In the genomic region with DNA sequence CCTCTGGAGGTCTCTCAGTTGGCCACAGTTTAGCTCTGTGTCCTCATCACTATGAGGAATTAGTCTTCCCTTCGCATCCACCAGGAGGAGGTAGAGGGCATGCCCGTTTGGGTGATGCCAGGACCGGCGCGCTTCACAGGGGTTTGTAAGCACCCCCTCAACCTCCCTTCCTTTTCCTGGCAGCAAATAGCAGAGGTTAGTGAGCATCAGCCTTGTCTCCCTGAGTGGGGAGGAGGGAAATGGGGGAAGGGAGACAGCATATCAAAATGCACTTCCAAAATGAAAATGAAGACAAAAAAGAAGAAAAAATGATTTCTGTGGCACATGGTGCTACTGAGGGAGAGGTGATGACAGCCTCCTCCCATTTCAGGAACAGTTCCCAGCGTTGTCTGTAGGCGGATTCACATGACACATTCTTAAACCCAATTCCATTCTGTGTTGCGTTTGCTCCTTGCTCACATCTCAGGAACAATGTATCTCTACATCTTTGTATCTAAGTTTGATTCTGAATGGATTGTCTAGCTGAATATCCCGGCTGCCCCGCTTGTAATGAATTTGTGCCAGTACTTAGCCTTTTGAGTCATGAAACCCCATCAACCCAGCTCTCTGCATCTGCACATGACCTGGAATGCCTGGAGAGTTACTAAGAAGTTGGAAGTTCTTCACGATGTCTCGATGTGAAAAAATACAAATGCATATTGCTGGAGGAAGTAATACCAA, we compare ENCODE assay signal across 8 cellular contexts. TPM values are rescaled to one million over a fixed set of nuclear protein-coding genes. Genes with fewer than 3 reads are reported as not detected.
A peak's percentile ranks its signal among the peaks of the same experiment; 100 is the strongest.
DNase-seq lines count a peak whose midpoint lies in the region; ATAC-seq and TF ChIP-seq lines count a peak whose summit lies in the region.

No MANE protein-coding gene starts in this region.

- H3K27me3 ChIP-seq in Panc1 (ENCODE audit: control insufficient read depth, insufficient read depth, low read length) (no peaks in the 10 kb centered on the region), subcutaneous abdominal adipose tissue (ENCODE audit: control insufficient read depth in 5 of 5, insufficient read depth in 4 of 5, low read length in 5 of 5) (no peaks in the 10 kb centered on the region)

- BruUV-seq in Panc1 (replicated peaks; lab: Mats Ljungman, UMichigan) = no TSS peak

- in situ Hi-C loops in Panc1 (cut with HindIII; ENCODE audit: low pct_unique_long_range_greater_than_20kb, low sequenced_read_pairs) = no loop called here

- ATAC-seq in Panc1 (peak; percentile 98), HG03469 (IDR thresholded peaks at IDR 0.05; ENCODE audit: unreplicated experiment) (no peak)

- H3K27ac ChIP-seq in Panc1 (ENCODE audit: low read length) (peak overlapping the region; percentile 2; the same call in 1 of the 2 replicates), subcutaneous abdominal adipose tissue (ENCODE audit: low read depth, low read length) (peak overlapping the region; percentile 26)

- H3K4me3 ChIP-seq in Panc1 (ENCODE audit: low read depth in 2 of 2, low read length in 2 of 2) (peak overlapping the region; percentile 19 to 57), fibroblast of mammary gland (ENCODE audit: control insufficient read depth, low read depth, low read length) (peak overlapping the region; percentile 50), subcutaneous abdominal adipose tissue (ENCODE audit: low read depth in 1 of 5, low read length in 5 of 5) (peak overlapping the region; percentile 35 to 59 (median 54))

- CTCF ChIA-PET in Panc1 (lab: Charles Lee) = interaction anchor here (0.5 to 1.6 kb wide), 19 partner anchors 8 to 208 kb away, joined by 3 to 13 read pairs (median 4); no protein-coding TSS in a partner anchor

- peak; percentile 66 for DNase-seq in COR-L47 (lab: John Stamatoyannopoulos, UW)
- DNase-seq in HT-29 (ENCODE audit: low spot score) = peak; percentile 76
- DNase-seq in Panc1 (ENCODE audit: low read depth, low spot score) = peak; percentile 68
- DNase-seq in activated T-helper 1 cell treated with Interleukin-2 at 50 U/mL for 16 hours (ENCODE audit: low read depth) = peak; percentile 29
- DNase-seq in fibroblast of mammary gland (ENCODE audit: low read depth) = peak; percentile 93
- DNase-seq in nephron progenitor cell = peak; percentile 72

- H3K36me3 ChIP-seq in Panc1 (ENCODE audit: control insufficient read depth, insufficient read depth, low read length) (no peaks in the 10 kb centered on the region), subcutaneous abdominal adipose tissue (ENCODE audit: control insufficient read depth in 5 of 5, insufficient read depth in 5 of 5, low read length in 5 of 5) (no peaks in the 10 kb centered on the region)

- no peaks in the 10 kb centered on the region for H3K36me3 Mint-ChIP-seq in nephron progenitor cell (ENCODE audit: low read depth)

- TF ChIP-seq CTCF in Panc1 (IDR thresholded peaks at IDR 0.05) (peak; percentile 95), fibroblast of mammary gland (conservative IDR thresholded peaks at IDR 0.05; ENCODE audit: control insufficient read depth, insufficient read depth, low read depth, low read length) (peak; percentile 93), nephron progenitor cell (IDR thresholded peaks at IDR 0.05) (peak; percentile 82)

- H3K4me3 Mint-ChIP-seq in nephron progenitor cell = peak overlapping the region; percentile 32

- peaks cover 10% of the 10 kb centered on the region for H3K4me1 Mint-ChIP-seq in nephron progenitor cell

- H3K9me3 Mint-ChIP-seq in nephron progenitor cell = no peaks in the 10 kb centered on the region

- H3K4me1 ChIP-seq in Panc1 (ENCODE audit: control insufficient read depth, insufficient read depth, low read length) (peaks cover 14% of the 10 kb centered on the region), subcutaneous abdominal adipose tissue (ENCODE audit: control insufficient read depth in 5 of 5, insufficient read depth in 5 of 5, low read length in 5 of 5) (peaks cover 0 to 9% (median 9%) of the 10 kb centered on the region in 5 donors)

- H3K9me3 ChIP-seq in Panc1 (ENCODE audit: control insufficient read depth, insufficient read depth, low read depth, low read length) = no peaks in the 10 kb centered on the region
- H3K9me3 ChIP-seq in subcutaneous abdominal adipose tissue (ENCODE audit: control insufficient read depth in 5 of 5, low read length in 5 of 5) = no peaks in the 10 kb centered on the region

- H3K27ac Mint-ChIP-seq in nephron progenitor cell = no peak overlapping the region

- POLR2A ChIA-PET in Panc1 (lab: Charles Lee) = interaction anchor here (0.6 kb wide), 1 partner anchor 9 kb away, joined by 10 read pairs; no protein-coding TSS in a partner anchor

- peaks cover 30% of the 10 kb centered on the region for H3K27me3 Mint-ChIP-seq in nephron progenitor cell (ENCODE audit: low read depth, poor library complexity)

- intact Hi-C loops in Panc1 (cut with micrococcal nuclease; ENCODE audit: unreplicated experiment) = loop anchor here (10.0 kb wide), 1 partner anchor 211 kb away; no protein-coding TSS in a partner anchor

- no peak overlapping the region for H3K9ac ChIP-seq in subcutaneous abdominal adipose tissue (ENCODE audit: low read length in 5 of 5)

RNA-seq across cellular contexts. Expression of a gene that starts 45.1 kb away (rescaled TPM):
- total RNA-seq in HT-29 (2014; rRNA removed; shearing (Covaris generic)) = 9.2 and 12.3 TPM in 2 replicates
- total RNA-seq in Panc1 (2021; ENCODE audit: unreplicated experiment) = 41.7 TPM
- 36.7 TPM for polyA plus RNA-seq in Panc1 (2012; ENCODE audit: insufficient read length)

RNA-seq across cellular contexts. Expression of a gene that starts 56.1 kb away (rescaled TPM):
- total RNA-seq in HT-29 (2014; rRNA removed; shearing (Covaris generic)) = 7.5 and 10.5 TPM in 2 replicates
- total RNA-seq in Panc1 (2021; ENCODE audit: unreplicated experiment) = 43.6 TPM
- 9.0 TPM for polyA plus RNA-seq in Panc1 (2012; ENCODE audit: insufficient read length)

Comparison
In these comparisons a context has a peak if more than half of its experiments do, and no peak if none do; other contexts are left out.
1. DNase-seq: peak in every context shown above with its lines; median percentile 93 in fibroblast of mammary gland; 76 in HT-29; 72 in nephron progenitor cell; 68 in Panc1; 66 in COR-L47; 29 in activated T-helper 1 cell treated with Interleukin-2 at 50 U/mL for 16 hours.